Comparison of ENCODE assay signal across 19 cellular contexts in genomic region chr3:156563900-156564682, GRCh38.
"Had no signal": no experiment of that assay in that cellular context is flagged by ENCODE, and none has a peak within 500 bp of the region (broad histone marks: within the 10 kb centered on the region; RNA-seq: fewer than 3 reads in every experiment).

No MANE protein-coding gene starts in this region.

- H3K4me1 Mint-ChIP-seq: activated T-helper 17 cell treated with anti-CD3 and anti-CD28 coated beads, Interleukin-2, amount 50 U/mL, for 72 hours; central memory CD8-positive, alpha-beta T cell; natural killer cell had no signal

- H3K27me3 ChIP-seq: adrenal gland had no signal

- H3K27ac Mint-ChIP-seq: activated B cell treated with CpG ODN at 0.5 μM for 24 hours; activated CD4-positive, alpha-beta T cell treated with anti-CD3 and anti-CD28 coated beads, Interleukin-2, amount 10 ng/mL, durations not matched to agents 7 days and 5 days; activated T-helper 17 cell treated with anti-CD3 and anti-CD28 coated beads, Interleukin-2, amount 50 U/mL, for 72 hours; natural killer cell; stimulated activated naive B cell treated with anti-CD40 and anti-IgM and Interleukin-4, amounts not matched to agents 10 μg/mL and 1 μg/mL and 100 μg/mL, for 72 hours; T-helper 1 cell treated with Interleukin-12 subunit alpha and Interleukin-12 subunit beta and Interleukin-4 antibody, amounts not matched to agents 30 μg/mL and 1 μg/mL, for 36 hours; type B pancreatic cell had no signal

- H3K4me1 ChIP-seq: adrenal gland had no signal

- H3K4me3 ChIP-seq: adrenal gland had no signal

- H3K27me3 Mint-ChIP-seq: activated B cell treated with CpG ODN at 0.5 μM for 24 hours, progenitor cell of endocrine pancreas had no signal

- H3K27ac ChIP-seq: adrenal gland had no signal

- H3K9me3 Mint-ChIP-seq: activated B cell treated with CpG ODN at 0.5 μM for 24 hours; activated T-helper 17 cell treated with anti-CD3 and anti-CD28 coated beads, Interleukin-2, amount 50 U/mL, for 72 hours; central memory CD8-positive, alpha-beta T cell; natural killer cell; type B pancreatic cell had no signal

- DNase-seq: activated B cell treated with CpG ODN at 0.5 μM for 24 hours; activated CD4-positive, alpha-beta T cell treated with anti-CD3 and anti-CD28 coated beads, Interleukin-2, amount 10 ng/mL, durations not matched to agents 7 days and 5 days; activated CD8-positive, alpha-beta memory T cell treated with anti-CD3 and anti-CD28 coated beads for 24 hours; activated naive CD4-positive, alpha-beta T cell treated with anti-CD3 and anti-CD28 coated beads, Interleukin-2, amount 50 U/mL, for 16 hours; adrenal gland; effector memory CD4-positive, alpha-beta T cell; hypothalamus; left cardiac atrium; natural killer cell; nucleus accumbens; right cardiac atrium; stimulated activated CD4-positive, alpha-beta T cell treated with anti-CD3 and anti-CD28 coated beads, Interleukin-2, amount 100 ng/mL, for 24 hours; stimulated activated naive B cell treated with anti-CD40 and anti-IgM and Interleukin-4, amounts not matched to agents 10 μg/mL and 1 μg/mL and 100 μg/mL, for 72 hours; substantia nigra had no signal

- H3K4me3 Mint-ChIP-seq: activated B cell treated with CpG ODN at 0.5 μM for 24 hours; activated CD4-positive, alpha-beta T cell treated with anti-CD3 and anti-CD28 coated beads, Interleukin-2, amount 10 ng/mL, durations not matched to agents 7 days and 5 days; activated T-helper 17 cell treated with anti-CD3 and anti-CD28 coated beads, Interleukin-2, amount 50 U/mL, for 72 hours; central memory CD8-positive, alpha-beta T cell; natural killer cell; stimulated activated naive B cell treated with anti-CD40 and anti-IgM and Interleukin-4, amounts not matched to agents 10 μg/mL and 1 μg/mL and 100 μg/mL, for 72 hours; T-helper 1 cell treated with Interleukin-12 subunit alpha and Interleukin-12 subunit beta and Interleukin-4 antibody, amounts not matched to agents 30 μg/mL and 1 μg/mL, for 36 hours; type B pancreatic cell had no signal

- H3K36me3 Mint-ChIP-seq: natural killer cell, type B pancreatic cell had no signal

- H3K36me3 ChIP-seq: adrenal gland had no signal

- ATAC-seq: activated T-helper 17 cell treated with anti-CD3 and anti-CD28 coated beads, Interleukin-2, amount 50 U/mL, for 72 hours; left cardiac atrium; natural killer cell; right cardiac atrium; stimulated activated naive B cell treated with anti-CD40 and anti-IgM and Interleukin-4, amounts not matched to agents 10 μg/mL and 1 μg/mL and 100 μg/mL, for 72 hours had no signal

- H3K9me3 ChIP-seq: adrenal gland had no signal
